ENCODE assay signal across 8 cellular contexts in the genomic region with DNA sequence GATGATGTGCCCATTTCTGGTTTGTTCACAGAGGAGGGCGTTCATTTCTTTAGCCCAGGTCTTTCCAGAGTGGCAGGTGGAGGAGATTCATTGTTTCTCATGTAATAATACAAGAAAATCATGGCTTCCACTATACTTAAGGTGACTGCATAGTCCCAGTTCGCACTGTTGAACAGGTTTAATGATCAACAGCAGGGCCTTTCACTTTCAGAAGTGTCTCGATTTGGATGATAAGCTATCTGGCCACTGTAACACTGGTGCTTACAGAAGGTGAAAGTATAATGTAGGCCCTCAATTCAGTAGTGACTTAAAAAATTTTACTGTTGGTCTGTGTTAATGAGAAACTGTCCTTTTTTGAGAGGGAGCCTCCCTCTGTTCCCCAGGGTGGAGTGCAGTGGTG. TPM values are rescaled to one million over a fixed set of nuclear protein-coding genes. Genes with fewer than 3 reads are reported as not detected.
DNase-seq lines count a peak whose midpoint lies in the region; ATAC-seq, FAIRE-seq and TF ChIP-seq lines count a peak whose summit lies in the region.

No MANE protein-coding gene starts in this region.

- H3K27me3 ChIP-seq in DND-41 (ENCODE audit: insufficient read depth, low read length, poor library complexity) (no peaks in the 10 kb centered on the region), HUES64 (ENCODE audit: insufficient read depth, low read length) (peaks cover 18% of the 10 kb centered on the region), endothelial cell of umbilical vein (ENCODE audit: control insufficient read depth in 2 of 2, insufficient read depth in 2 of 2, low read length in 2 of 2) (no peaks in the 10 kb centered on the region)

- peaks cover 52% of the 10 kb centered on the region for H3K4me1 Mint-ChIP-seq in stimulated activated memory B cell treated with anti-CD40 and anti-IgM and Interleukin-4, amounts not matched to agents 10 μg/mL and 1 μg/mL and 100 μg/mL, for 72 hours

- no peak for ATAC-seq in DND-41 (ENCODE audit: insufficient read depth, low read depth)
- ATAC-seq in GM21381 (IDR thresholded peaks at IDR 0.05; ENCODE audit: unreplicated experiment), result peak; percentile 48
- ATAC-seq in stimulated activated memory B cell treated with anti-CD40 and anti-IgM and Interleukin-4, amounts not matched to agents 10 μg/mL and 1 μg/mL and 100 μg/mL, for 72 hours, result no peak

- H3K79me2 ChIP-seq in DND-41 (ENCODE audit: insufficient read depth, low read length) (peaks cover 42% of the 10 kb centered on the region), endothelial cell of umbilical vein (ENCODE audit: control insufficient read depth, insufficient read depth, low read length) (peaks cover 6% of the 10 kb centered on the region)

- peak overlapping the region; percentile 93 for H3K4me3 Mint-ChIP-seq in stimulated activated memory B cell treated with anti-CD40 and anti-IgM and Interleukin-4, amounts not matched to agents 10 μg/mL and 1 μg/mL and 100 μg/mL, for 72 hours

- DNase-seq in DND-41 (no peak), endothelial cell of umbilical vein (ENCODE audit: low read depth, low spot score) (no peak), NCI-H128 (lab: John Stamatoyannopoulos, UW; ENCODE audit: unreplicated experiment) (no peak), DMS53 (lab: John Stamatoyannopoulos, UW) (no peak), hypothalamus (lab: John Stamatoyannopoulos, UW) (no peak)

- CTCF ChIA-PET in endothelial cell of umbilical vein (lab: Charles Lee), result interaction anchor here (0.5 to 3.3 kb wide), 6 partner anchors 11 to 1770 kb away, joined by 3 to 18 read pairs (median 4); no protein-coding TSS in a partner anchor

- no peaks in the 10 kb centered on the region for H3K9me3 ChIP-seq in DND-41 (ENCODE audit: insufficient read depth, low read length, severe bottlenecking)
- no peaks in the 10 kb centered on the region for H3K9me3 ChIP-seq in HUES64 (ENCODE audit: insufficient read depth, low read depth, low read length)
- H3K9me3 ChIP-seq in endothelial cell of umbilical vein (replicated peaks; ENCODE audit: control insufficient read depth, insufficient read depth, low read length), result no peaks in the 10 kb centered on the region

- TF ChIP-seq CTCF in DND-41 (IDR thresholded peaks at IDR 0.05; ENCODE audit: borderline replicate concordance, extremely low read depth, low read length, poor library complexity, severe bottlenecking) (no peak), endothelial cell of umbilical vein (IDR thresholded peaks at IDR 0.05; ENCODE audit: extremely low read depth in 1 of 2, insufficient read depth in 1 of 2, low read depth in 1 of 2, low read length in 2 of 2) (no peak)

- H3K36me3 Mint-ChIP-seq in stimulated activated memory B cell treated with anti-CD40 and anti-IgM and Interleukin-4, amounts not matched to agents 10 μg/mL and 1 μg/mL and 100 μg/mL, for 72 hours, result peaks cover 20% of the 10 kb centered on the region

- BruUV-seq in endothelial cell of umbilical vein (replicated peaks; lab: Mats Ljungman, UMichigan), result no TSS peak

- WGBS in HUES64, result 92% methylated on average over 3 of the region's 3 CpGs

- H3K4me3 ChIP-seq in DND-41 (ENCODE audit: low read depth in 1 of 2, low read length in 2 of 2) (peak overlapping the region; percentile 82 to 83; a peak in 3 of 4 replicates), HUES64 (ENCODE audit: low read length) (peak overlapping the region; percentile 76), endothelial cell of umbilical vein (replicated peaks in 1 of 3; ENCODE audit: insufficient read depth in 1 of 3, low read depth in 1 of 3, low read length in 3 of 3) (no peak overlapping the region)

- peaks cover 37% of the 10 kb centered on the region for H3K36me3 ChIP-seq in DND-41 (ENCODE audit: insufficient read depth, low read length)
- peaks cover 24% of the 10 kb centered on the region for H3K36me3 ChIP-seq in HUES64 (ENCODE audit: insufficient read depth, low read length)
- H3K36me3 ChIP-seq in endothelial cell of umbilical vein (ENCODE audit: control insufficient read depth in 2 of 2, extremely low read depth in 1 of 2, insufficient read depth in 2 of 2, low read length in 2 of 2), result peaks cover 7 to 8% of the 10 kb centered on the region in 2 experiments

- H3K4me1 ChIP-seq in DND-41 (ENCODE audit: insufficient read depth, low read length), result peaks cover 39% of the 10 kb centered on the region
- H3K4me1 ChIP-seq in HUES64 (ENCODE audit: insufficient read depth, low read length), result peaks cover 6% of the 10 kb centered on the region; the same call in 1 of the 2 replicates
- H3K4me1 ChIP-seq in endothelial cell of umbilical vein (ENCODE audit: control insufficient read depth, extremely low read depth, insufficient read depth, low read length), result peaks cover 18% of the 10 kb centered on the region

- H3K27me3 Mint-ChIP-seq in stimulated activated memory B cell treated with anti-CD40 and anti-IgM and Interleukin-4, amounts not matched to agents 10 μg/mL and 1 μg/mL and 100 μg/mL, for 72 hours, result no peaks in the 10 kb centered on the region

- H3K4me2 ChIP-seq in DND-41 (ENCODE audit: insufficient read depth, low read length) (peak overlapping the region; percentile 90), endothelial cell of umbilical vein (ENCODE audit: insufficient read depth, low read length) (peak overlapping the region; percentile 84)

- H3K9me3 Mint-ChIP-seq in stimulated activated memory B cell treated with anti-CD40 and anti-IgM and Interleukin-4, amounts not matched to agents 10 μg/mL and 1 μg/mL and 100 μg/mL, for 72 hours, result no peaks in the 10 kb centered on the region

- H3K27ac ChIP-seq in DND-41 (ENCODE audit: low read length), result no peak overlapping the region
- H3K27ac ChIP-seq in HUES64 (ENCODE audit: low read depth, low read length), result no peak overlapping the region
- no peak overlapping the region for H3K27ac ChIP-seq in endothelial cell of umbilical vein (ENCODE audit: insufficient read depth, low read depth, low read length)

- dilution Hi-C loops in endothelial cell of umbilical vein (cut with MboI; ENCODE audit: extremely low pct_ligation_motif_present, low sequenced_read_pairs), result no loop called here

- H3K9me1 ChIP-seq in endothelial cell of umbilical vein (replicated peaks; ENCODE audit: control insufficient read depth, extremely low read depth, insufficient read depth, low read length), result no peaks in the 10 kb centered on the region

- H3K27ac Mint-ChIP-seq in stimulated activated memory B cell treated with anti-CD40 and anti-IgM and Interleukin-4, amounts not matched to agents 10 μg/mL and 1 μg/mL and 100 μg/mL, for 72 hours, result peak overlapping the region; percentile 92

- POLR2A ChIA-PET in endothelial cell of umbilical vein (lab: Charles Lee), result no interaction called here

- no peak for TF ChIP-seq POLR2A in endothelial cell of umbilical vein (IDR thresholded peaks at IDR 0.05; ENCODE audit: low read depth, low read length)

- H2AFZ ChIP-seq in DND-41 (ENCODE audit: low read depth, low read length), result no peak overlapping the region
- no peak overlapping the region for H2AFZ ChIP-seq in endothelial cell of umbilical vein (ENCODE audit: low read depth, low read length)

- H3K9ac ChIP-seq in DND-41 (ENCODE audit: low read depth, low read length), result peak overlapping the region; percentile 95; the same call in 1 of the 2 replicates
- no peak overlapping the region for H3K9ac ChIP-seq in HUES64 (ENCODE audit: low read depth, low read length)
- peak overlapping the region; percentile 72 for H3K9ac ChIP-seq in endothelial cell of umbilical vein (replicated peaks; ENCODE audit: extremely low read depth, insufficient read depth, low read length)

- intact Hi-C loops in endothelial cell of umbilical vein (cut with micrococcal nuclease), result loop anchor here (2.0 to 5.0 kb wide), 3 partner anchors 14 to 692 kb away; no protein-coding TSS in a partner anchor

- H4K20me1 ChIP-seq in DND-41 (ENCODE audit: insufficient read depth, low read length) (peaks cover 9% of the 10 kb centered on the region; the same call in 1 of the 2 replicates), endothelial cell of umbilical vein (replicated peaks; ENCODE audit: control insufficient read depth, extremely low read depth, insufficient read depth, low read length) (no peaks in the 10 kb centered on the region)

- no peak for FAIRE-seq in endothelial cell of umbilical vein (lab: Jason Lieb, UNC)

TF ChIP-seq in endothelial cell of umbilical vein, 7 proteins besides CTCF, POLR2A, EP300 and RAD21 (continues in another document):
- TF ChIP-seq EZH2 (IDR thresholded peaks at IDR 0.05; ENCODE audit: borderline replicate concordance, low read depth, low read length, severe bottlenecking) (no peak), MYC (IDR thresholded peaks at IDR 0.05; ENCODE audit: low read depth, low read length) (no peak), GATA2 (IDR thresholded peaks at IDR 0.05; ENCODE audit: insufficient read depth, insufficient read length, low read depth, low read length) (no peak), POLR2AphosphoS5 (IDR thresholded peaks at IDR 0.05; ENCODE audit: insufficient read depth, low read depth, low read length) (no peak), FOS (IDR thresholded peaks at IDR 0.05; ENCODE audit: borderline replicate concordance, insufficient read depth, low read length) (no peak)

RNA-seq across cellular contexts. Expression of a gene that starts 1.4 kb away (rescaled TPM):
- polyA plus RNA-seq in HUES64 (2013, experiment 1 of 2), result 14.4 TPM
- 13.2 TPM for polyA plus RNA-seq in HUES64 (2013, experiment 2 of 2)
- 27.8 and 29.7 TPM in 2 replicates for total RNA-seq in endothelial cell of umbilical vein
- 26.2 and 27.4 TPM in 2 replicates for polyA plus RNA-seq in endothelial cell of umbilical vein
- 20.6 and 21.6 TPM in 2 replicates for polyA plus RNA-seq in endothelial cell of umbilical vein (2011; cell fraction: cytosol; rRNA removed)
- polyA plus RNA-seq in endothelial cell of umbilical vein (2011; cell fraction: nucleus; rRNA removed), result 57.5 and 72.0 TPM in 2 replicates
- polyA plus RNA-seq in endothelial cell of umbilical vein (2012), result 21.3 and 22.2 TPM in 2 replicates
- 20.7 and 21.1 TPM in 2 replicates for polyA minus RNA-seq in endothelial cell of umbilical vein
- 12.3 TPM for polyA minus RNA-seq in endothelial cell of umbilical vein (2011; cell fraction: cytosol; rRNA and poly(A)+ RNA removed)
- polyA minus RNA-seq in endothelial cell of umbilical vein (2011; cell fraction: nucleus; rRNA and poly(A)+ RNA removed), result 17.9 and 22.2 TPM in 2 replicates

RNA-seq across cellular contexts. Expression of a gene that starts 51.6 kb away (rescaled TPM):
- polyA plus RNA-seq in HUES64 (2013, experiment 1 of 2), result 28.7 TPM
- polyA plus RNA-seq in HUES64 (2013, experiment 2 of 2), result 21.6 TPM
- 50.7 and 55.7 TPM in 2 replicates for total RNA-seq in endothelial cell of umbilical vein
- polyA plus RNA-seq in endothelial cell of umbilical vein, result 12.4 and 14.8 TPM in 2 replicates
- 18.1 and 19.6 TPM in 2 replicates for polyA plus RNA-seq in endothelial cell of umbilical vein (2011; cell fraction: cytosol; rRNA removed)
- polyA plus RNA-seq in endothelial cell of umbilical vein (2011; cell fraction: nucleus; rRNA removed), result 49.5 and 55.9 TPM in 2 replicates
- 40.6 and 42.5 TPM in 2 replicates for polyA plus RNA-seq in endothelial cell of umbilical vein (2012)
- 25.1 and 27.5 TPM in 2 replicates for polyA minus RNA-seq in endothelial cell of umbilical vein
- 29.1 TPM for polyA minus RNA-seq in endothelial cell of umbilical vein (2011; cell fraction: cytosol; rRNA and poly(A)+ RNA removed)
- 30.4 and 37.9 TPM in 2 replicates for polyA minus RNA-seq in endothelial cell of umbilical vein (2011; cell fraction: nucleus; rRNA and poly(A)+ RNA removed)

Comparison
In these comparisons a context has a peak if more than half of its experiments do, and no peak if none do; other contexts are left out.
1. H3K4me3 ChIP-seq: peak in DND-41 (2 of 2) and HUES64 (single experiment); none in endothelial cell of umbilical vein (0 of 3).